ENCODE assay signal across 25 cellular contexts in the genomic region with DNA sequence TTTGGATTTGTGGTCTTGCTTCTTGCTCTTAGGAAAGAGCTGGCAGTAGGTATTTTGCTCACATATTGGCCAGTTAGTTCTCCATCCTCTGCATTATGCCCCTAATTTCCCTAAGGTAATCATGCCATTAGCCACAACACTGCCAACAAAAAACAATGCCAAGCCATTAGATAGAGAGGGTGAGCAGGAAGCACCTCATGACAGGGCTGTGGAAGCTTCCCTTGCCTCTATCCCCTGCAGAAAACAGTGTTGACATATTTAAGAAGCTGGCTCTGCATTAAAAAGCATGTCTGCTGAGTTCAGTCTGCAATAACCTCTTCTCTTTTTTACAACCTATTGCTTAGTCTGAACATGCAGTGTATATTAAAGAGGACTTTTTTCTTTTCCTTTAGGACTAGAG.
"Had no signal": no experiment of that assay in that cellular context is flagged by ENCODE, and none has a peak within 500 bp of the region (broad histone marks: within the 10 kb centered on the region; RNA-seq: fewer than 3 reads in every experiment).

No MANE protein-coding gene starts in this region.

- H3K4me1 Mint-ChIP-seq: activated CD4-positive, alpha-beta T cell treated with anti-CD3 and anti-CD28 coated beads, Interleukin-2, amount 10 ng/mL, durations not matched to agents 7 days and 5 days; activated naive CD8-positive, alpha-beta T cell treated with anti-CD3 and anti-CD28 coated beads, Interleukin-2, amount 50 U/mL, for 24 hours; T-helper 17 cell had no signal

- H3K27me3 Mint-ChIP-seq: activated CD4-positive, alpha-beta memory T cell treated with anti-CD3 and anti-CD28 coated beads for 36 hours; activated CD4-positive, alpha-beta T cell treated with anti-CD3 and anti-CD28 coated beads, Interleukin-2, amount 10 ng/mL, durations not matched to agents 7 days and 5 days; activated naive CD8-positive, alpha-beta T cell treated with anti-CD3 and anti-CD28 coated beads, Interleukin-2, amount 50 U/mL, for 24 hours; T-helper 17 cell had no signal

- H3K4me1 ChIP-seq: body of pancreas had no signal

- H3K36me3 ChIP-seq: ascending aorta had no signal

- H3K4me3 Mint-ChIP-seq: activated CD4-positive, alpha-beta memory T cell treated with anti-CD3 and anti-CD28 coated beads for 36 hours; activated CD4-positive, alpha-beta T cell treated with anti-CD3 and anti-CD28 coated beads, Interleukin-2, amount 10 ng/mL, durations not matched to agents 7 days and 5 days; activated naive CD8-positive, alpha-beta T cell treated with anti-CD3 and anti-CD28 coated beads, Interleukin-2, amount 50 U/mL, for 24 hours; activated T-cell treated with anti-CD3 and anti-CD28 coated beads, Interleukin-2, amount 50 U/mL, for 4 hours; T-helper 17 cell had no signal

- H3K27ac Mint-ChIP-seq: activated CD4-positive, alpha-beta memory T cell treated with anti-CD3 and anti-CD28 coated beads for 36 hours; activated naive CD4-positive, alpha-beta T cell treated with anti-CD3 and anti-CD28 coated beads, Interleukin-2, amount 50 U/mL, for 72 hours; activated naive CD8-positive, alpha-beta T cell treated with anti-CD3 and anti-CD28 coated beads, Interleukin-2, amount 50 U/mL, for 24 hours; T-helper 17 cell had no signal

- H3K9me3 ChIP-seq: ascending aorta, body of pancreas had no signal

- H3K27ac ChIP-seq: ascending aorta, body of pancreas had no signal

- H3K27me3 ChIP-seq: ascending aorta, body of pancreas had no signal

- DNase-seq: activated CD4-positive, alpha-beta memory T cell treated with anti-CD3 and anti-CD28 coated beads for 36 hours; activated CD4-positive, alpha-beta T cell treated with anti-CD3 and anti-CD28 coated beads, Interleukin-2, amount 10 ng/mL, durations not matched to agents 7 days and 5 days; activated CD4-positive, CD25-positive, alpha-beta regulatory T cell; activated CD8-positive, alpha-beta memory T cell treated with anti-CD3 and anti-CD28 coated beads for 24 hours; activated effector memory CD4-positive, alpha-beta T cell treated with anti-CD3 and anti-CD28 coated beads, Interleukin-2, amount 50 U/mL, for 16 hours; activated naive CD4-positive, alpha-beta T cell treated with Interleukin-2 at 50 U/mL for 16 hours; activated naive CD8-positive, alpha-beta T cell treated with anti-CD3 and anti-CD28 coated beads, Interleukin-2, amount 50 U/mL, for 24 hours; activated T-cell treated with anti-CD3 and anti-CD28 coated beads, Interleukin-2, amount 50 U/mL, for 4 hours; amniotic stem cell; body of pancreas; cerebellar nuclear complex; Kasumi-1; KBM-7; NCI-H1105 treated with DMSO at 0.1 percent for 48 hours; NCI-H1436 treated with DMSO at 0.1 percent for 48 hours; NCI-H187 treated with DMSO at 0.1 percent for 48 hours; NCI-H2081 treated with DMSO at 0.1 percent for 48 hours; NCI-H2171 treated with DMSO at 0.1 percent for 48 hours; NCI-H226; PC-3; SIG-M5; T-helper 17 cell; T1000 had no signal

- ATAC-seq: activated naive CD4-positive, alpha-beta T cell treated with anti-CD3 and anti-CD28 coated beads, Interleukin-2, amount 50 U/mL, for 72 hours; activated naive CD8-positive, alpha-beta T cell treated with anti-CD3 and anti-CD28 coated beads, Interleukin-2, amount 50 U/mL, for 24 hours; activated T-cell treated with anti-CD3 and anti-CD28 coated beads, Interleukin-2, amount 50 U/mL, for 4 hours; body of pancreas; PC-3; T-helper 17 cell had no signal

- H3K36me3 Mint-ChIP-seq: activated CD4-positive, alpha-beta memory T cell treated with anti-CD3 and anti-CD28 coated beads for 36 hours; activated naive CD4-positive, alpha-beta T cell treated with anti-CD3 and anti-CD28 coated beads, Interleukin-2, amount 50 U/mL, for 72 hours had no signal

- H3K4me3 ChIP-seq: ascending aorta, body of pancreas had no signal
